Comparison of ENCODE assay signal across 19 cellular contexts in genomic region chr4:24595662-24596061, GRCh38.
"Had no signal": no experiment of that assay in that cellular context is flagged by ENCODE, and none has a peak within 500 bp of the region (broad histone marks: within the 10 kb centered on the region; RNA-seq: fewer than 3 reads in every experiment).

No MANE protein-coding gene starts in this region.

- H3K4me1 Mint-ChIP-seq: activated B cell treated with CpG ODN at 0.5 μM for 24 hours; activated naive CD8-positive, alpha-beta T cell treated with anti-CD3 and anti-CD28 coated beads for 36 hours; immature natural killer cell had no signal

- FAIRE-seq: endothelial cell of umbilical vein had no signal

- H3K4me3 ChIP-seq: body of pancreas, prostate gland, spleen, suprapubic skin had no signal

- H3K36me3 ChIP-seq: prostate gland, spleen, suprapubic skin had no signal

- H3K4me1 ChIP-seq: prostate gland, spleen had no signal

- H3K36me3 Mint-ChIP-seq: immature natural killer cell had no signal

- DNase-seq: activated B cell treated with CpG ODN at 0.5 μM for 24 hours; activated CD4-positive, alpha-beta T cell treated with anti-CD3 and anti-CD28 coated beads for 48 hours; activated CD8-positive, alpha-beta T cell treated with anti-CD3 and anti-CD28 coated beads for 36 hours; activated effector memory CD4-positive, alpha-beta T cell treated with anti-CD3 and anti-CD28 coated beads, Interleukin-2, amount 50 U/mL, for 16 hours; activated naive CD8-positive, alpha-beta T cell treated with anti-CD3 and anti-CD28 coated beads for 36 hours; activated T-cell treated with anti-CD3 and anti-CD28 coated beads, Interleukin-2, amount 50 U/mL, for 4 hours; amygdala; body of pancreas; effector CD8-positive, alpha-beta T cell; glutamatergic neuron; immature natural killer cell; nephron progenitor cell; spleen had no signal

- H3K4me3 Mint-ChIP-seq: activated B cell treated with CpG ODN at 0.5 μM for 24 hours; activated CD8-positive, alpha-beta T cell treated with anti-CD3 and anti-CD28 coated beads for 36 hours; activated naive CD8-positive, alpha-beta T cell treated with anti-CD3 and anti-CD28 coated beads for 36 hours; activated T-cell treated with anti-CD3 and anti-CD28 coated beads, Interleukin-2, amount 50 U/mL, for 4 hours; immature natural killer cell; nephron progenitor cell; stimulated activated naive CD8-positive, alpha-beta T cell treated with anti-CD3 and anti-CD28 coated beads, Interleukin-15, Interleukin-2, amounts not matched to agents 100 ng/mL and 50 ng/mL, for 24 hours had no signal

- H3K9me3 ChIP-seq: body of pancreas, prostate gland, suprapubic skin had no signal

- H3K27ac Mint-ChIP-seq: activated B cell treated with CpG ODN at 0.5 μM for 24 hours; activated CD8-positive, alpha-beta T cell treated with anti-CD3 and anti-CD28 coated beads for 36 hours; activated naive CD8-positive, alpha-beta T cell treated with anti-CD3 and anti-CD28 coated beads for 36 hours; immature natural killer cell; nephron progenitor cell; stimulated activated naive CD8-positive, alpha-beta T cell treated with anti-CD3 and anti-CD28 coated beads, Interleukin-15, Interleukin-2, amounts not matched to agents 100 ng/mL and 50 ng/mL, for 24 hours had no signal

- H3K27me3 ChIP-seq: body of pancreas, foreskin keratinocyte, suprapubic skin had no signal

- H3K27ac ChIP-seq: foreskin keratinocyte, spleen, suprapubic skin had no signal

- ATAC-seq: activated CD8-positive, alpha-beta T cell treated with anti-CD3 and anti-CD28 coated beads for 36 hours; activated T-cell treated with anti-CD3 and anti-CD28 coated beads, Interleukin-2, amount 50 U/mL, for 4 hours; body of pancreas; foreskin keratinocyte; sciatic nerve had no signal
